In genomic region chr18:42268186-42268725, GRCh38 we compare ENCODE assay signal across 15 cellular contexts.
"Had no signal": no experiment of that assay in that cellular context is flagged by ENCODE, and none has a peak within 500 bp of the region (broad histone marks: within the 10 kb centered on the region; RNA-seq: fewer than 3 reads in every experiment).

No MANE protein-coding gene starts in this region.

- DNase-seq: erythroblast; heart right ventricle; hypothalamus; kidney glomerular epithelial cell; mucosa of descending colon; naive thymus-derived CD8-positive, alpha-beta T cell; posterior cingulate gyrus; right cardiac atrium; small intestine; stimulated activated CD4-positive, alpha-beta T cell treated with anti-CD3 and anti-CD28 coated beads, Interleukin-2, amount 100 ng/mL, for 48 hours; stimulated activated naive CD4-positive, alpha-beta T cell treated with Interleukin-2 at 50 U/mL for 16 hours; tibial artery; upper lobe of left lung; uterus had no signal

- H3K27me3 ChIP-seq: heart right ventricle, suprapubic skin, tibial artery, upper lobe of left lung, uterus had no signal

- H3K4me3 ChIP-seq: heart right ventricle, mucosa of descending colon, suprapubic skin, tibial artery, upper lobe of left lung, uterus had no signal

- H3K36me3 ChIP-seq: heart right ventricle, suprapubic skin, tibial artery, upper lobe of left lung, uterus had no signal

- ATAC-seq: heart right ventricle; mucosa of descending colon; naive thymus-derived CD8-positive, alpha-beta T cell; right cardiac atrium had no signal

- H3K9me3 ChIP-seq: heart right ventricle, mucosa of descending colon, suprapubic skin, tibial artery, upper lobe of left lung, uterus had no signal

- H3K27ac ChIP-seq: heart right ventricle, suprapubic skin, tibial artery, upper lobe of left lung, uterus had no signal

- H3K4me1 ChIP-seq: heart right ventricle, tibial artery, upper lobe of left lung, uterus had no signal
